Comparison of ENCODE assay signal across 13 cellular contexts in the genomic region with DNA sequence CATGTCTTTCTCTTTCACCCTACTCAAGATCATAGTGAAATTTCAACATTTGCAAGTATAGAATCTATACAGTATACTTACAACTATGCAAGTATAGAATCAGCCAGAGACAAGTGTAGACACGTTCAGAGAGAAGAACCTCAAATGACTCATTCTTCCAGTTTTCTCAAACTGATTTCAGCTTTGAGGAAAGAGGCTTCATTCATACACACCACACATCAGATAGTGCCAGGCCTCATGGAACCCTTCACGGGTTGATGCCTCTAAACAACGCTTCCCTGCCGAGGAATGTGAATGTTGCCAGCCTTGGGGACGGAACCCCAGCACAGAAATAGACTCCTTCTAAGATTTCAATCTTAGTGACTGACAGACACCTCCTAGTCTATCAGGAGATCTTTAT.
DNase-seq lines count a peak whose midpoint lies in the region; ATAC-seq, FAIRE-seq and TF ChIP-seq lines count a peak whose summit lies in the region.
"Had no signal": no experiment of that assay in that cellular context is flagged by ENCODE, and none has a peak within 500 bp of the region (broad histone marks: within the 10 kb centered on the region; RNA-seq: fewer than 3 reads in every experiment).

No MANE protein-coding gene starts in this region.

- DNase-seq in activated CD4-positive, alpha-beta T cell treated with anti-CD3 and anti-CD28 coated beads for 48 hours, result peak; percentile 33
- DNase-seq in activated CD4-positive, alpha-beta T cell treated with anti-CD3 and anti-CD28 coated beads for 4 hours, result no peak
- DNase-seq in Karpas-422 (no peak), trophoblast cell (peak in 1 of 2 donors; percentile 31), kidney (no peak)
- DNase-seq in activated naive CD8-positive, alpha-beta T cell treated with anti-CD3 and anti-CD28 coated beads, Interleukin-2, amount 10 ng/mL, durations not matched to agents 7 days and 5 days, result no peak
- DNase-seq: GOT3; NCI-H1048; NCI-H526 treated with DMSO at 0.1 percent for 48 hours; stimulated activated CD4-positive, alpha-beta T cell treated with anti-CD3 and anti-CD28 coated beads, Interleukin-4, amount 100 ng/mL, for 1 hour; thyroid gland had no signal

- H3K4me2 ChIP-seq in Karpas-422 (ENCODE audit: low read depth, low read length, poor library complexity, severe bottlenecking) (no peak overlapping the region), trophoblast cell (ENCODE audit: low read length) (no peak overlapping the region)

- no peak overlapping the region for H3K4ac ChIP-seq in trophoblast cell (ENCODE audit: low read depth, low read length)

- no peak overlapping the region for H2AK5ac ChIP-seq in trophoblast cell (ENCODE audit: low read length)

- no peak overlapping the region for H4K8ac ChIP-seq in trophoblast cell (ENCODE audit: low read depth, low read length)

- peak overlapping the region; percentile 29 for H3K4me3 Mint-ChIP-seq in activated naive CD8-positive, alpha-beta T cell treated with anti-CD3 and anti-CD28 coated beads, Interleukin-2, amount 10 ng/mL, durations not matched to agents 7 days and 5 days

- intact Hi-C loops in kidney (cut with DNase I), result no loop called here

- no peak overlapping the region for H4K12ac ChIP-seq in trophoblast cell (ENCODE audit: low read depth, low read length)

- H3K18ac ChIP-seq in trophoblast cell (ENCODE audit: low read length), result no peak overlapping the region

- H3K4me1 ChIP-seq in Karpas-422 (ENCODE audit: low read length) (peaks cover 99% of the 10 kb centered on the region), trophoblast cell (ENCODE audit: control insufficient read depth in 1 of 2, insufficient read depth in 2 of 2, low read length in 2 of 2) (peaks cover 5 to 14% of the 10 kb centered on the region in 2 experiments), kidney (ENCODE audit: control insufficient read depth in 1 of 2, insufficient read depth in 1 of 2, low read depth in 1 of 2, low read length in 2 of 2) (peaks cover 0 to 3% of the 10 kb centered on the region in 2 donors)

- H4K91ac ChIP-seq in trophoblast cell (ENCODE audit: low read depth, low read length), result no peak overlapping the region

- no peaks in the 10 kb centered on the region for H3K9me2 ChIP-seq in Karpas-422 (replicated peaks; ENCODE audit: insufficient read depth, low read length)

- peaks cover 79% of the 10 kb centered on the region for H3K4me1 Mint-ChIP-seq in activated naive CD8-positive, alpha-beta T cell treated with anti-CD3 and anti-CD28 coated beads, Interleukin-2, amount 10 ng/mL, durations not matched to agents 7 days and 5 days

- no peak overlapping the region for H3K23ac ChIP-seq in trophoblast cell (ENCODE audit: low read length)

- WGBS in trophoblast cell (ENCODE audit: extremely low coverage, insufficient coverage, insufficient read length), result no CpG with 5 or more reads among the region's 5 CpGs

- H3K9ac ChIP-seq in Karpas-422 (ENCODE audit: low read length) (peak overlapping the region; percentile 2; the same call in 1 of the 2 replicates), trophoblast cell (ENCODE audit: low read length) (no peak overlapping the region), kidney (ENCODE audit: low read length in 2 of 2) (no peak overlapping the region)

- H2AFZ ChIP-seq in Karpas-422 (ENCODE audit: low read length), result no peak overlapping the region
- no peak overlapping the region for H2AFZ ChIP-seq in trophoblast cell (ENCODE audit: insufficient read depth, low read length, poor library complexity)

- peaks cover 77% of the 10 kb centered on the region for H3K79me2 ChIP-seq in Karpas-422 (ENCODE audit: low read length)
- H3K79me2 ChIP-seq in trophoblast cell (ENCODE audit: control insufficient read depth, insufficient read depth, low read length, poor library complexity), result no peaks in the 10 kb centered on the region

- no peaks in the 10 kb centered on the region for H3K27me3 ChIP-seq in Karpas-422 (ENCODE audit: low read length)
- no peaks in the 10 kb centered on the region for H3K27me3 ChIP-seq in trophoblast cell (ENCODE audit: insufficient read depth, low read length)
- H3K27me3 ChIP-seq: thyroid gland had no signal

- no peaks in the 10 kb centered on the region for H3K27me3 Mint-ChIP-seq in activated naive CD8-positive, alpha-beta T cell treated with anti-CD3 and anti-CD28 coated beads, Interleukin-2, amount 10 ng/mL, durations not matched to agents 7 days and 5 days

- no peak for TF ChIP-seq CTCF in kidney (IDR thresholded peaks at IDR 0.05; ENCODE audit: borderline replicate concordance, extremely low read depth, insufficient read depth)

- peak overlapping the region; percentile 81 for H3K27ac Mint-ChIP-seq in activated naive CD8-positive, alpha-beta T cell treated with anti-CD3 and anti-CD28 coated beads, Interleukin-2, amount 10 ng/mL, durations not matched to agents 7 days and 5 days

- H3K36me3 Mint-ChIP-seq in activated naive CD8-positive, alpha-beta T cell treated with anti-CD3 and anti-CD28 coated beads, Interleukin-2, amount 10 ng/mL, durations not matched to agents 7 days and 5 days, result peaks cover 3% of the 10 kb centered on the region

- no peaks in the 10 kb centered on the region for H3K9me3 Mint-ChIP-seq in activated naive CD8-positive, alpha-beta T cell treated with anti-CD3 and anti-CD28 coated beads, Interleukin-2, amount 10 ng/mL, durations not matched to agents 7 days and 5 days

- peaks cover 2% of the 10 kb centered on the region for H3K79me1 ChIP-seq in trophoblast cell (ENCODE audit: low read length)

- peak overlapping the region; percentile 23 for H2BK5ac ChIP-seq in trophoblast cell (ENCODE audit: low read depth, low read length, poor library complexity)

- peak; percentile 12 for ATAC-seq in activated naive CD8-positive, alpha-beta T cell treated with anti-CD3 and anti-CD28 coated beads, Interleukin-2, amount 10 ng/mL, durations not matched to agents 7 days and 5 days (ENCODE audit: low read depth)
- ATAC-seq in HG03025 (IDR thresholded peaks at IDR 0.05; ENCODE audit: low FRiP score, unreplicated experiment) (no peak), HG03039 (IDR thresholded peaks at IDR 0.05; ENCODE audit: unreplicated experiment) (no peak)

- H3K14ac ChIP-seq in trophoblast cell (ENCODE audit: low read length), result no peak overlapping the region

- FAIRE-seq in kidney (lab: Jason Lieb, UNC), result no peak

- H3K9me3 ChIP-seq in Karpas-422 (ENCODE audit: low read length), result no peaks in the 10 kb centered on the region
- no peaks in the 10 kb centered on the region for H3K9me3 ChIP-seq in trophoblast cell (ENCODE audit: insufficient read depth, low read depth, low read length)
- H3K9me3 ChIP-seq in kidney (ENCODE audit: control insufficient read depth in 1 of 2, low read length in 2 of 2), result no peaks in the 10 kb centered on the region
- H3K9me3 ChIP-seq: thyroid gland had no signal

- H3K36me3 ChIP-seq in Karpas-422 (ENCODE audit: insufficient read depth, low read length) (no peaks in the 10 kb centered on the region), trophoblast cell (ENCODE audit: control insufficient read depth in 1 of 2, insufficient read depth in 2 of 2, low read length in 2 of 2) (no peaks in the 10 kb centered on the region), kidney (ENCODE audit: control insufficient read depth in 1 of 2, insufficient read depth in 2 of 2, low read length in 2 of 2) (no peaks in the 10 kb centered on the region)
- H3K36me3 ChIP-seq: thyroid gland had no signal

- peak overlapping the region; percentile 65 for H2BK120ac ChIP-seq in trophoblast cell (ENCODE audit: insufficient read depth, low read length, poor library complexity)

- no peaks in the 10 kb centered on the region for H4K20me1 ChIP-seq in Karpas-422 (ENCODE audit: insufficient read depth, low read depth, low read length)

- H3K27ac ChIP-seq in Karpas-422 (ENCODE audit: low read length) (peak overlapping the region; percentile 99), trophoblast cell (ENCODE audit: low read depth, low read length) (no peak overlapping the region), kidney (ENCODE audit: low read depth in 2 of 2, low read length in 2 of 2) (no peak overlapping the region)
- H3K27ac ChIP-seq: thyroid gland had no signal

- H3K4me3 ChIP-seq in Karpas-422 (ENCODE audit: low read length) (no peak overlapping the region), trophoblast cell (ENCODE audit: low read depth, low read length) (no peak overlapping the region), kidney (ENCODE audit: low read length in 2 of 2) (no peak overlapping the region)
- H3K4me3 ChIP-seq: thyroid gland had no signal

- POLR2A ChIA-PET in activated naive CD8-positive, alpha-beta T cell treated with anti-CD3 and anti-CD28 coated beads, Interleukin-2, amount 10 ng/mL, durations not matched to agents 7 days and 5 days (lab: Charles Lee), result interaction anchor here (1.0 kb wide), 1 partner anchor 146 kb away, joined by 3 read pairs; no protein-coding TSS in a partner anchor

- H2BK12ac ChIP-seq in trophoblast cell (ENCODE audit: low read length), result no peak overlapping the region
